Comparison of ENCODE assay signal across 7 cellular contexts in genomic region chr11:95922536-95923440, GRCh38. TPM values are rescaled to one million over a fixed set of nuclear protein-coding genes. Genes with fewer than 3 reads are reported as not detected.
DNase-seq lines count a peak whose midpoint lies in the region; ATAC-seq, FAIRE-seq and TF ChIP-seq lines count a peak whose summit lies in the region.

No MANE protein-coding gene starts in this region.

- peaks cover 67% of the 10 kb centered on the region for H3K79me2 ChIP-seq in HCT116 (ENCODE audit: insufficient read depth, low read length)
- no peaks in the 10 kb centered on the region for H3K79me2 ChIP-seq in parathyroid adenoma

- ATAC-seq in HCT116, result no peak

- no peaks in the 10 kb centered on the region for H3K9me2 ChIP-seq in HCT116 (ENCODE audit: insufficient read depth)

- peak overlapping the region; percentile 79; the same call in 1 of the 2 replicates for H3K27ac ChIP-seq in HCT116 (ENCODE audit: low read depth, low read length)
- peak overlapping the region in 3 of 4 donors; percentile 90 to 96 (median 91) for H3K27ac ChIP-seq in Peyer's patch
- H3K27ac ChIP-seq in epithelial cell of prostate, result peak overlapping the region; percentile 87
- peak overlapping the region; percentile 93 for H3K27ac ChIP-seq in parathyroid adenoma

- RAD21 ChIA-PET in HCT116 (lab: Charles Lee; ENCODE audit: low non-redundant PET in 1 of 2, low total read pairs in 2 of 2, uncharacterized antibody in 2 of 2, unreplicated experiment in 2 of 2), result no interaction called here

- H3K4me1 ChIP-seq in HCT116 (ENCODE audit: control insufficient read depth in 1 of 2, insufficient read depth in 2 of 2, low read length in 2 of 2), result peaks cover 6 to 14% of the 10 kb centered on the region in 2 experiments
- H3K4me1 ChIP-seq in Peyer's patch, result peaks cover 0 to 7% (median 2%) of the 10 kb centered on the region in 4 donors
- no peaks in the 10 kb centered on the region for H3K4me1 ChIP-seq in parathyroid adenoma

- H3K36me3 ChIP-seq in HCT116 (ENCODE audit: control insufficient read depth in 1 of 2, insufficient read depth in 2 of 2, low read length in 2 of 2) (no peaks in the 10 kb centered on the region; a peak in 1 of 4 replicates), Peyer's patch (no peaks in the 10 kb centered on the region), parathyroid adenoma (ENCODE audit: control insufficient read depth, insufficient read depth, low read length) (no peaks in the 10 kb centered on the region)

- no peak for FAIRE-seq in D721Med (lab: Jason Lieb, UNC)

- H3K4me3 ChIP-seq in HCT116 (replicated peaks in 1 of 2; ENCODE audit: low read depth in 1 of 2, low read length in 2 of 2) (peak overlapping the region; percentile 69 to 94), Peyer's patch (peak overlapping the region; percentile 62 to 89 (median 80)), parathyroid adenoma (ENCODE audit: low read depth, low read length) (peak overlapping the region; percentile 93)

- POLR2A ChIA-PET in HCT116 (lab: Charles Lee), result no interaction called here

- H3K4me2 ChIP-seq in HCT116 (ENCODE audit: low read length), result peak overlapping the region; percentile 88
- peak overlapping the region; percentile 93 for H3K4me2 ChIP-seq in parathyroid adenoma (ENCODE audit: low read length)

- no peaks in the 10 kb centered on the region for H4K20me1 ChIP-seq in HCT116 (ENCODE audit: insufficient read depth)

- CTCF ChIA-PET in HCT116 (lab: Charles Lee), result no interaction called here

- H3K27me3 ChIP-seq in HCT116 (ENCODE audit: insufficient read depth, low read length), result no peaks in the 10 kb centered on the region
- H3K27me3 ChIP-seq in Peyer's patch, result no peaks in the 10 kb centered on the region
- H3K27me3 ChIP-seq in parathyroid adenoma (ENCODE audit: control insufficient read depth, insufficient read depth, low read length), result no peaks in the 10 kb centered on the region

- no peak for TF ChIP-seq CTCF in HCT116 (IDR thresholded peaks at IDR 0.05 in 2 of 3, conservative IDR thresholded peaks at IDR 0.05 in 1 of 3; ENCODE audit: borderline replicate concordance in 1 of 3, insufficient read depth in 1 of 3, low read depth in 2 of 3, low read length in 2 of 3)
- no peak for TF ChIP-seq CTCF in Peyer's patch (IDR thresholded peaks at IDR 0.05)
- no peak for TF ChIP-seq CTCF in parathyroid adenoma (IDR thresholded peaks at IDR 0.05)
- no peak for TF ChIP-seq CTCF in D721Med (IDR thresholded peaks at IDR 0.05; ENCODE audit: insufficient read depth, missing control alignments)

- BruUV-seq in HCT116 (replicated peaks; lab: Mats Ljungman, UMichigan), result TSS peak; percentile 56

- H2AFZ ChIP-seq in HCT116 (ENCODE audit: low read depth, low read length, poor library complexity, severe bottlenecking) (no peak overlapping the region), parathyroid adenoma (peak overlapping the region; percentile 97)

- intact Hi-C loops in HCT116 (cut with micrococcal nuclease), result loop anchor here (5.0 to 10.0 kb wide), 2 partner anchors 470 to 768 kb away; partner anchors contain the start of gene JRKL

- no peak for TF ChIP-seq POLR2A in HCT116 (IDR thresholded peaks at IDR 0.05; ENCODE audit: borderline replicate concordance, extremely low read depth, insufficient read depth, insufficient read length)
- no peak for TF ChIP-seq POLR2A in Peyer's patch (IDR thresholded peaks at IDR 0.05)

- H3K9me3 ChIP-seq in HCT116 (ENCODE audit: control insufficient read depth in 1 of 2, insufficient read depth in 1 of 2, low read depth in 1 of 2, low read length in 2 of 2) (no peaks in the 10 kb centered on the region), Peyer's patch (no peaks in the 10 kb centered on the region), parathyroid adenoma (ENCODE audit: control insufficient read depth, low read length) (no peaks in the 10 kb centered on the region)

- TF ChIP-seq RAD21 in HCT116 (IDR thresholded peaks at IDR 0.05; ENCODE audit: low read depth), result no peak

- H3K9ac ChIP-seq in HCT116 (ENCODE audit: low read length) (peak overlapping the region; percentile 74), parathyroid adenoma (no peak overlapping the region)

- DNase-seq in HCT116 (ENCODE audit: low read depth, low spot score) (no peak), Peyer's patch (no peak), epithelial cell of prostate (ENCODE audit: low read depth, low spot score) (no peak), anterior cingulate cortex (lab: John Stamatoyannopoulos, UW) (no peak), D721Med (ENCODE audit: insufficient read length, low spot score) (no peak), HPDE6-E6E7 (ENCODE audit: extremely low spot score) (no peak)

TF ChIP-seq in HCT116, 20 proteins besides CTCF, POLR2A, EP300 and RAD21:
- 0 out of 2 replicates have a peak, but pooled peaks have one; percentile 11 for TF ChIP-seq CEBPB (IDR thresholded peaks at IDR 0.05; ENCODE audit: low read depth)
- no peak for TF ChIP-seq EZH2phosphoT487 (IDR thresholded peaks at IDR 0.05; ENCODE audit: borderline replicate concordance)

RNA-seq across cellular contexts. Expression of gene MTMR2, which starts 1.1 kb away (rescaled TPM):
- total RNA-seq in HCT116 (2021; ENCODE audit: unreplicated experiment) (29.1 TPM), Peyer's patch (10 to 100 TPM in 3 of 4 donors, 1 to 10 TPM in 1; 7.9 to 17.3 (median 11.1) TPM)
- polyA plus RNA-seq in HCT116 (2012), result 6.9 and 10.5 TPM in 2 replicates
